Comparison of ENCODE assay signal across 11 cellular contexts in the genomic region with DNA sequence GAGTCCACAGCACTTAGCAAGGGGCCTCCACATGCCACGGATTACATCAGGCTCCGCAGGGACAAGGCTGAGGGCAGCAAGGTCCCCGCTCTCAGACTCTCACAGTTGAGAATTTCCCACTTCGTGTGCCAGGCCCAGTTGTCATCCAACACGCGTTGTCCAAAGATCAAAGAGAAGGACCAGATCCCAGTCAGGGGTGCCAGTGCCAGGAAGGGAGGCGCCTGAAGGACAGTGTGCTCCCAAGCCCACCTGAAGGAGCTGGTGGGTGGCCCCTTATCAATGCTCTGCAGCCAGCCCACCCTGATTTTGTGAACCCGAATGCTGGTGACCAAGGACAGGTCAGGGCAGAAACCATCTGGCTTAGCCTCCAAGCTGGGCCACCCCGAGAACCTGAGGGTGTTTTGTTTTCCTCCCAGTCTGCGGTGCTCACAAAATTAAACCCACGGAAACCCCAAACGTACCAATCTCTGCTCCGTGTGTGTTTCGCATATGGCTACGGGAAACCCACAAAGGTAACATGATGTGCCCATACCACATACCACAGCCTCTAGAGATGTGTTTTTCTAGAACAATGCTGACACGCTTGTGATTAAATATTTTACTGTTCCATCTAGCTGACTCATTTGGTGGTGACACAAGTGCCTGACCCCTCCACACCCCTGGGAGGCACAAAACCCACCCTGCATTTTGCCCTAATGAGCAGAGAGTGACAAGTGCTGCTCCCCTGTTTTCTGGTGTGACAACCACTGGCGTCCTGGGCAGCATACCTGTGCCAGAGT. TPM values are rescaled to one million over a fixed set of nuclear protein-coding genes. Genes with fewer than 3 reads are reported as not detected.
DNase-seq lines count a peak whose midpoint lies in the region; FAIRE-seq and TF ChIP-seq lines count a peak whose summit lies in the region.
"Had no signal": no experiment of that assay in that cellular context is flagged by ENCODE, and none has a peak within 500 bp of the region (broad histone marks: within the 10 kb centered on the region; RNA-seq: fewer than 3 reads in every experiment).

No MANE protein-coding gene starts in this region.

- no peaks in the 10 kb centered on the region for H3K36me3 Mint-ChIP-seq in type B pancreatic cell

- peaks cover 5 to 10% of the 10 kb centered on the region in 2 donors for H3K4me1 ChIP-seq in kidney (ENCODE audit: control insufficient read depth in 1 of 2, insufficient read depth in 1 of 2, low read depth in 1 of 2, low read length in 2 of 2)

- no peak overlapping the region for H3K27ac ChIP-seq in kidney (ENCODE audit: low read depth in 2 of 2, low read length in 2 of 2)

- H3K4me3 ChIP-seq in kidney (ENCODE audit: low read length in 2 of 2): no peak overlapping the region

- H3K27me3 Mint-ChIP-seq in type B pancreatic cell: peaks cover 4% of the 10 kb centered on the region

- H3K36me3 ChIP-seq in kidney (ENCODE audit: control insufficient read depth in 1 of 2, insufficient read depth in 2 of 2, low read length in 2 of 2): no peaks in the 10 kb centered on the region

- peaks cover 24% of the 10 kb centered on the region for H3K4me1 Mint-ChIP-seq in type B pancreatic cell (ENCODE audit: unreplicated experiment)

- H3K9me3 Mint-ChIP-seq in type B pancreatic cell: no peaks in the 10 kb centered on the region

- peak; percentile 50 for DNase-seq in activated effector memory CD4-positive, alpha-beta T cell treated with anti-CD3 and anti-CD28 coated beads, Interleukin-2, amount 50 U/mL, for 16 hours
- DNase-seq in activated effector memory CD4-positive, alpha-beta T cell treated with Interleukin-2 at 50 U/mL for 16 hours: no peak
- peak; percentile 38 for DNase-seq in amniotic epithelial cell (ENCODE audit: low read depth)
- peak; percentile 30 for DNase-seq in kidney
- peak; percentile 45 for DNase-seq in type B pancreatic cell (ENCODE audit: extremely low spot score, unreplicated experiment)
- DNase-seq in dedifferentiated amniotic fluid mesenchymal stem cell (ENCODE audit: extremely low spot score): no peak
- no peak for DNase-seq in RPMI8226
- no peak for DNase-seq in NCI-H2081 treated with DMSO at 0.1 percent for 48 hours (lab: John Stamatoyannopoulos, UW)
- DNase-seq: AML-193, cerebellar nuclear complex had no signal

- H3K9ac ChIP-seq in kidney (ENCODE audit: low read length in 2 of 2): no peak overlapping the region

- H3K27ac Mint-ChIP-seq in type B pancreatic cell: peak overlapping the region; percentile 23

- H3K9me3 ChIP-seq in kidney (ENCODE audit: control insufficient read depth in 1 of 2, low read length in 2 of 2): no peaks in the 10 kb centered on the region

- FAIRE-seq in kidney (lab: Jason Lieb, UNC): no peak
- FAIRE-seq: TTC549 had no signal

- intact Hi-C loops in kidney (cut with DNase I): no loop called here

- no peak overlapping the region for H3K4me3 Mint-ChIP-seq in type B pancreatic cell

- no peak for TF ChIP-seq CTCF in kidney (IDR thresholded peaks at IDR 0.05; ENCODE audit: borderline replicate concordance, extremely low read depth, insufficient read depth)
- TF ChIP-seq CTCF in type B pancreatic cell (conservative IDR thresholded peaks at IDR 0.05): no peak

RNA-seq across cellular contexts. Expression of gene CRACDL, which starts 24.5 kb away (rescaled TPM):
- total RNA-seq in kidney (14.8 TPM), type B pancreatic cell (ENCODE audit: low replicate concordance) (6.2 and 9.6 TPM in 2 replicates)
- polyA plus RNA-seq in kidney (ENCODE audit: insufficient read depth, low read depth, low replicate concordance): 4.3 TPM

Comparison
In these comparisons a context has a peak if more than half of its experiments do, and no peak if none do; other contexts are left out.
1. DNase-seq: peak in activated effector memory CD4-positive, alpha-beta T cell treated with anti-CD3 and anti-CD28 coated beads, Interleukin-2, amount 50 U/mL, for 16 hours (single experiment), amniotic epithelial cell (single experiment), kidney (single experiment) and type B pancreatic cell (single experiment); none in activated effector memory CD4-positive, alpha-beta T cell treated with Interleukin-2 at 50 U/mL for 16 hours (single experiment), dedifferentiated amniotic fluid mesenchymal stem cell (single experiment), RPMI8226 (single experiment) and NCI-H2081 treated with DMSO at 0.1 percent for 48 hours (single experiment).